Comparison of ENCODE assay signal across 13 cellular contexts in the genomic region with DNA sequence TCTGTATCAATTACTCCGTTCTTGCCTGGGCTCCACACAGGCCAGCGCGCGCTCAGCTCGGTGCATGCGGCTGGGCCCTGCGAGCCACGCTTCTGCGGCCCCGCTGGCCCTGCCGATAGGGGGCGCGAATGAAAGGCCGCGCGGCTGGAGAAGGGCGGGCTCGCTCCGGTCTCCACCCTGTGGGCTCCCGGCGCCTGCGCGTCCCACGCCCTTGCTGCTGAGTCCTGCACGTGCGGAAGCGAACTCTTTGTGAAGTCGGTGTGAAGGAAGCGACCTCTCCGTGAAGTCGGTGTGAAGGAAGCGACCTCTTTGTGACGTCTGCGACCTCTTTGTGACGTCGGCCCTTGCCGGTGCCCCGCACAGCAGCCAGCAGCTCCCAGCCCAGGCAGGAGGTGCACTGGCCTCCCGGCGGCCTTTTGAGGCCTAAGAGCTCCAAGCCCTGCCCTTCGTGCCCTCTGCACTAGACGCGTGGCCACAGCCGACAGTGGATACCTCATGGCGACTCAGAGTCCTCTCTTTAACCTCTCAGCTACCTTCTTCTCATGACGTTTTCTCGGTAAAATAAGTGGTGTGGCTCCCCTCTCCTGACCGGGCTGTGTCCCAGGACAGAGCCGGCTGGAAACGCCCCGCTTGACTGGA.
"Had no signal": no experiment of that assay in that cellular context is flagged by ENCODE, and none has a peak within 500 bp of the region (broad histone marks: within the 10 kb centered on the region; RNA-seq: fewer than 3 reads in every experiment).

No MANE protein-coding gene starts in this region.

- H3K4me1 Mint-ChIP-seq: activated naive CD8-positive, alpha-beta T cell treated with anti-CD3 and anti-CD28 coated beads, Interleukin-2, amount 10 ng/mL, durations not matched to agents 7 days and 5 days; natural killer cell had no signal

- H3K9me3 Mint-ChIP-seq: activated naive CD8-positive, alpha-beta T cell treated with anti-CD3 and anti-CD28 coated beads, Interleukin-2, amount 10 ng/mL, durations not matched to agents 7 days and 5 days; T-helper 1 cell treated with Interleukin-12 subunit alpha and Interleukin-12 subunit beta and Interleukin-4 antibody, amounts not matched to agents 30 μg/mL and 1 μg/mL, for 36 hours had no signal

- H3K4me3 Mint-ChIP-seq: activated naive CD8-positive, alpha-beta T cell treated with anti-CD3 and anti-CD28 coated beads, Interleukin-2, amount 10 ng/mL, durations not matched to agents 7 days and 5 days; natural killer cell; T-helper 1 cell treated with Interleukin-12 subunit alpha and Interleukin-12 subunit beta and Interleukin-4 antibody, amounts not matched to agents 30 μg/mL and 1 μg/mL, for 36 hours had no signal

- H3K36me3 Mint-ChIP-seq: activated naive CD8-positive, alpha-beta T cell treated with anti-CD3 and anti-CD28 coated beads, Interleukin-2, amount 10 ng/mL, durations not matched to agents 7 days and 5 days; natural killer cell had no signal

- H3K4me3 ChIP-seq: stomach, uterus had no signal

- H3K36me3 ChIP-seq: stomach, uterus had no signal

- H3K27ac ChIP-seq: foreskin keratinocyte, stomach, uterus had no signal

- H3K4me1 ChIP-seq: foreskin keratinocyte, stomach, uterus had no signal

- H3K27me3 ChIP-seq: foreskin keratinocyte, uterus had no signal

- H3K9me3 ChIP-seq: stomach, uterus had no signal

- DNase-seq: activated CD4-positive, alpha-beta T cell treated with anti-CD3 and anti-CD28 coated beads, Interleukin-2, amount 50 U/mL, for 1 hour; activated effector memory CD4-positive, alpha-beta T cell treated with Interleukin-2 at 50 U/mL for 16 hours; activated naive CD8-positive, alpha-beta T cell treated with anti-CD3 and anti-CD28 coated beads, Interleukin-2, amount 10 ng/mL, durations not matched to agents 7 days and 5 days; activated T-cell treated with anti-CD3 and anti-CD28 coated beads, Interleukin-2, amount 50 U/mL, for 1 hour; aorta; foreskin keratinocyte; head of caudate nucleus; natural killer cell; stimulated activated CD4-positive, alpha-beta T cell treated with anti-CD3 and anti-CD28 coated beads, Interleukin-12 subunit alpha, Interleukin-12 subunit beta, amount 100 ng/mL, for 4 hours; stimulated activated CD8-positive, alpha-beta memory T cell treated with anti-CD3 and anti-CD28 coated beads, Interleukin-4, amount 100 ng/mL, for 48 hours; stomach; uterus had no signal

- H3K27ac Mint-ChIP-seq: activated naive CD8-positive, alpha-beta T cell treated with anti-CD3 and anti-CD28 coated beads, Interleukin-2, amount 10 ng/mL, durations not matched to agents 7 days and 5 days; natural killer cell; T-helper 1 cell treated with Interleukin-12 subunit alpha and Interleukin-12 subunit beta and Interleukin-4 antibody, amounts not matched to agents 30 μg/mL and 1 μg/mL, for 36 hours had no signal
